In genomic region chr9:110142868-110143866, GRCh38 we compare ENCODE assay signal across 8 cellular contexts.
DNase-seq lines count a peak whose midpoint lies in the region; ATAC-seq and TF ChIP-seq lines count a peak whose summit lies in the region.

No MANE protein-coding gene starts in this region.

- peaks cover 8% of the 10 kb centered on the region for H3K27me3 Mint-ChIP-seq in glutamatergic neuron (ENCODE audit: unreplicated experiment)

- peaks cover 6% of the 10 kb centered on the region for H3K36me3 Mint-ChIP-seq in glutamatergic neuron (ENCODE audit: unreplicated experiment)

- TF ChIP-seq CTCF in GM06990 (IDR thresholded peaks at IDR 0.05; ENCODE audit: insufficient read depth, low read length, poor library complexity, severe bottlenecking) (peak; percentile 20), RWPE2 (IDR thresholded peaks at IDR 0.05; ENCODE audit: poor library complexity, severe bottlenecking) (peak; percentile 15), glutamatergic neuron (IDR thresholded peaks at IDR 0.05; ENCODE audit: partially characterized antibody, unreplicated experiment) (no peak)

- H3K27ac ChIP-seq in RWPE2 (ENCODE audit: poor library complexity, severe bottlenecking), result peak overlapping the region; percentile 71

- peaks cover 29% of the 10 kb centered on the region for H3K4me1 Mint-ChIP-seq in glutamatergic neuron (ENCODE audit: low read depth, unreplicated experiment)

- peaks cover 3% of the 10 kb centered on the region for H3K9me3 Mint-ChIP-seq in glutamatergic neuron (ENCODE audit: unreplicated experiment)

- H3K9me3 ChIP-seq in RWPE2 (ENCODE audit: severe bottlenecking), result no peaks in the 10 kb centered on the region

- peak overlapping the region; percentile 41; the same call in 1 of the 2 replicates for H3K4me3 ChIP-seq in GM06990 (replicated peaks; ENCODE audit: low read depth, low read length)
- no peak overlapping the region for H3K4me3 ChIP-seq in RWPE2 (ENCODE audit: severe bottlenecking)

- no peak overlapping the region for H3K4me3 Mint-ChIP-seq in glutamatergic neuron (ENCODE audit: unreplicated experiment)

- peaks cover 32% of the 10 kb centered on the region for H3K4me1 ChIP-seq in RWPE2 (ENCODE audit: insufficient read depth, poor library complexity, severe bottlenecking)

- H3K27ac Mint-ChIP-seq in glutamatergic neuron (ENCODE audit: unreplicated experiment), result peak overlapping the region; percentile 46

- ATAC-seq in GM19397 (IDR thresholded peaks at IDR 0.05; ENCODE audit: unreplicated experiment) (peak; percentile 53), HG03354 (IDR thresholded peaks at IDR 0.05; ENCODE audit: poor library complexity, severe bottlenecking, unreplicated experiment) (peak; percentile 69), RWPE2 (ENCODE audit: low read depth) (no peak)

- H3K36me3 ChIP-seq in GM06990 (ENCODE audit: control insufficient read depth, insufficient read depth, low read length) (peaks cover 3% of the 10 kb centered on the region), RWPE2 (ENCODE audit: low read depth) (peaks cover 40% of the 10 kb centered on the region)

- no peaks in the 10 kb centered on the region for H3K27me3 ChIP-seq in GM06990 (replicated peaks; ENCODE audit: control insufficient read depth, insufficient read depth, low read length)
- no peaks in the 10 kb centered on the region for H3K27me3 ChIP-seq in RWPE2 (ENCODE audit: insufficient read depth, poor library complexity, severe bottlenecking)

- DNase-seq in GM06990 (ENCODE audit: extremely low read depth, insufficient read length) (peak; percentile 50), RWPE2 (ENCODE audit: low spot score) (no peak), glutamatergic neuron (no peak), DMS79 treated with DMSO at 0.1 percent for 48 hours (lab: John Stamatoyannopoulos, UW) (no peak), cortex of kidney (lab: John Stamatoyannopoulos, UW) (no peak)
- no peak for DNase-seq in effector CD4-positive, alpha-beta T cell
